Comparison of ENCODE assay signal across 23 cellular contexts in genomic region chr10:89019589-89020327, GRCh38.
"Had no signal": no experiment of that assay in that cellular context is flagged by ENCODE, and none has a peak within 500 bp of the region (broad histone marks: within the 10 kb centered on the region; RNA-seq: fewer than 3 reads in every experiment).

No MANE protein-coding gene starts in this region.

- DNase-seq: activated CD4-positive, alpha-beta T cell treated with anti-CD3 and anti-CD28 coated beads for 4 hours; activated CD4-positive, alpha-beta T cell treated with anti-CD3 and anti-CD28 coated beads, Interleukin-2, amount 50 U/mL, for 48 hours; activated CD4-positive, CD25-positive, alpha-beta regulatory T cell; activated CD8-positive, alpha-beta memory T cell treated with anti-CD3 and anti-CD28 coated beads, Interleukin-2, amount 50 U/mL, for 48 hours; activated effector memory CD4-positive, alpha-beta T cell treated with Interleukin-2 at 50 U/mL for 16 hours; activated naive CD4-positive, alpha-beta T cell treated with anti-CD3 and anti-CD28 coated beads for 36 hours; activated naive CD8-positive, alpha-beta T cell treated with anti-CD3 and anti-CD28 coated beads, Interleukin-2, amount 10 ng/mL, durations not matched to agents 7 days and 5 days; activated T-cell treated with anti-CD3 and anti-CD28 coated beads, Interleukin-2, amount 50 U/mL, for 4 hours; amygdala; cortex of kidney; head of caudate nucleus; left colon; lower lobe of right lung; mesendoderm; naive thymus-derived CD8-positive, alpha-beta T cell; small intestine; stimulated activated CD4-positive, alpha-beta T cell treated with anti-CD3 and anti-CD28 coated beads, Interleukin-2, amount 100 ng/mL, for 24 hours; stimulated activated naive B cell treated with anti-CD40 and anti-IgM and Interleukin-4, amounts not matched to agents 10 μg/mL and 1 μg/mL and 100 μg/mL, for 72 hours had no signal

- H3K27ac ChIP-seq: gastroesophageal sphincter, lower lobe of right lung, thoracic aorta, upper lobe of left lung had no signal

- ATAC-seq: activated T-cell treated with anti-CD3 and anti-CD28 coated beads, Interleukin-2, amount 50 U/mL, for 4 hours; gastroesophageal sphincter; left colon; lower lobe of right lung; naive thymus-derived CD8-positive, alpha-beta T cell; sciatic nerve; stimulated activated naive B cell treated with anti-CD40 and anti-IgM and Interleukin-4, amounts not matched to agents 10 μg/mL and 1 μg/mL and 100 μg/mL, for 72 hours had no signal

- H3K9me3 ChIP-seq: gastroesophageal sphincter, lower lobe of right lung, thoracic aorta had no signal

- H3K27ac Mint-ChIP-seq: activated naive CD4-positive, alpha-beta T cell treated with anti-CD3 and anti-CD28 coated beads for 36 hours; activated naive CD8-positive, alpha-beta T cell treated with anti-CD3 and anti-CD28 coated beads, Interleukin-2, amount 10 ng/mL, durations not matched to agents 7 days and 5 days; naive thymus-derived CD8-positive, alpha-beta T cell; stimulated activated naive B cell treated with anti-CD40 and anti-IgM and Interleukin-4, amounts not matched to agents 10 μg/mL and 1 μg/mL and 100 μg/mL, for 72 hours; T-helper 1 cell treated with Interleukin-12 subunit alpha and Interleukin-12 subunit beta and Interleukin-4 antibody, amounts not matched to agents 30 μg/mL and 1 μg/mL, for 36 hours had no signal

- H3K9me3 Mint-ChIP-seq: activated T-cell treated with anti-CD3 and anti-CD28 coated beads, Interleukin-2, amount 50 U/mL, for 4 hours had no signal

- H3K4me3 ChIP-seq: gastroesophageal sphincter, lower lobe of right lung, thoracic aorta, upper lobe of left lung had no signal

- H3K4me1 ChIP-seq: gastroesophageal sphincter, lower lobe of right lung, upper lobe of left lung had no signal

- H3K27me3 Mint-ChIP-seq: activated naive CD8-positive, alpha-beta T cell treated with anti-CD3 and anti-CD28 coated beads, Interleukin-2, amount 10 ng/mL, durations not matched to agents 7 days and 5 days; naive thymus-derived CD8-positive, alpha-beta T cell; stimulated activated naive B cell treated with anti-CD40 and anti-IgM and Interleukin-4, amounts not matched to agents 10 μg/mL and 1 μg/mL and 100 μg/mL, for 72 hours had no signal

- H3K27me3 ChIP-seq: gastroesophageal sphincter, upper lobe of left lung had no signal

- H3K4me3 Mint-ChIP-seq: activated naive CD4-positive, alpha-beta T cell treated with anti-CD3 and anti-CD28 coated beads for 36 hours; activated naive CD8-positive, alpha-beta T cell treated with anti-CD3 and anti-CD28 coated beads, Interleukin-2, amount 10 ng/mL, durations not matched to agents 7 days and 5 days; activated T-cell treated with anti-CD3 and anti-CD28 coated beads, Interleukin-2, amount 50 U/mL, for 4 hours; naive thymus-derived CD8-positive, alpha-beta T cell; stimulated activated naive B cell treated with anti-CD40 and anti-IgM and Interleukin-4, amounts not matched to agents 10 μg/mL and 1 μg/mL and 100 μg/mL, for 72 hours; T-helper 1 cell treated with Interleukin-12 subunit alpha and Interleukin-12 subunit beta and Interleukin-4 antibody, amounts not matched to agents 30 μg/mL and 1 μg/mL, for 36 hours had no signal

- H3K4me1 Mint-ChIP-seq: activated naive CD8-positive, alpha-beta T cell treated with anti-CD3 and anti-CD28 coated beads, Interleukin-2, amount 10 ng/mL, durations not matched to agents 7 days and 5 days; stimulated activated naive B cell treated with anti-CD40 and anti-IgM and Interleukin-4, amounts not matched to agents 10 μg/mL and 1 μg/mL and 100 μg/mL, for 72 hours had no signal
